29 cellular contexts compared by ENCODE assay signal in genomic region chr20:547394-547793, GRCh38.
"Had no signal": no experiment of that assay in that cellular context is flagged by ENCODE, and none has a peak within 500 bp of the region (broad histone marks: within the 10 kb centered on the region; RNA-seq: fewer than 3 reads in every experiment).

No MANE protein-coding gene starts in this region.

- H3K9me3 Mint-ChIP-seq: type B pancreatic cell had no signal

- H3K9me3 ChIP-seq: stomach, suprapubic skin, testis, thoracic aorta, thyroid gland, tibial artery, tibial nerve, transverse colon, upper lobe of left lung, upper lobe of right lung, uterus, vagina had no signal

- H3K4me1 ChIP-seq: uterus had no signal

- H3K27ac ChIP-seq: stomach, suprapubic skin, testis, thoracic aorta, thyroid gland, tibial artery, tibial nerve, transverse colon, upper lobe of left lung, upper lobe of right lung, uterus, vagina had no signal

- H3K4me3 Mint-ChIP-seq: stimulated activated effector memory CD8-positive, alpha-beta T cell treated with anti-CD3 and anti-CD28 coated beads, Interleukin-12 subunit alpha, Interleukin-12 subunit beta, amount 100 ng/mL, for 72 hours; stimulated activated memory B cell treated with anti-CD40 and anti-IgM and Interleukin-4, amounts not matched to agents 10 μg/mL and 1 μg/mL and 100 μg/mL, for 72 hours; stimulated activated naive B cell treated with anti-CD40 and anti-IgM and Interleukin-4, amounts not matched to agents 10 μg/mL and 1 μg/mL and 100 μg/mL, for 72 hours; stimulated activated naive CD8-positive, alpha-beta T cell treated with anti-CD3 and anti-CD28 coated beads, Interleukin-15, amount 100 ng/mL, for 72 hours; stimulated activated naive CD8-positive, alpha-beta T cell treated with anti-CD3 and anti-CD28 coated beads, Interleukin-15, Interleukin-2, amounts not matched to agents 100 ng/mL and 50 ng/mL, for 24 hours; type B pancreatic cell had no signal

- H3K27ac Mint-ChIP-seq: stimulated activated effector memory CD8-positive, alpha-beta T cell treated with anti-CD3 and anti-CD28 coated beads, Interleukin-12 subunit alpha, Interleukin-12 subunit beta, amount 100 ng/mL, for 72 hours; stimulated activated memory B cell treated with anti-CD40 and anti-IgM and Interleukin-4, amounts not matched to agents 10 μg/mL and 1 μg/mL and 100 μg/mL, for 72 hours; stimulated activated naive B cell treated with anti-CD40 and anti-IgM and Interleukin-4, amounts not matched to agents 10 μg/mL and 1 μg/mL and 100 μg/mL, for 72 hours; stimulated activated naive CD8-positive, alpha-beta T cell treated with anti-CD3 and anti-CD28 coated beads, Interleukin-15, amount 100 ng/mL, for 72 hours; stimulated activated naive CD8-positive, alpha-beta T cell treated with anti-CD3 and anti-CD28 coated beads, Interleukin-15, Interleukin-2, amounts not matched to agents 100 ng/mL and 50 ng/mL, for 24 hours; type B pancreatic cell had no signal

- ATAC-seq: stimulated activated effector memory CD8-positive, alpha-beta T cell treated with anti-CD3 and anti-CD28 coated beads, Interleukin-12 subunit alpha, Interleukin-12 subunit beta, amount 100 ng/mL, for 72 hours; stimulated activated memory B cell treated with anti-CD40 and anti-IgM and Interleukin-4, amounts not matched to agents 10 μg/mL and 1 μg/mL and 100 μg/mL, for 72 hours; stimulated activated naive B cell treated with anti-CD40 and anti-IgM and Interleukin-4, amounts not matched to agents 10 μg/mL and 1 μg/mL and 100 μg/mL, for 72 hours; stimulated activated naive CD8-positive, alpha-beta T cell treated with anti-CD3 and anti-CD28 coated beads, Interleukin-15, amount 100 ng/mL, for 72 hours; stimulated activated naive CD8-positive, alpha-beta T cell treated with anti-CD3 and anti-CD28 coated beads, Interleukin-15, Interleukin-2, amounts not matched to agents 100 U/mL and 50 U/mL, for 24 hours; upper lobe of right lung had no signal

- DNase-seq: stimulated activated CD4-positive, alpha-beta T cell treated with anti-CD3 and anti-CD28 coated beads, Interleukin-2, amount 100 ng/mL, for 48 hours; stimulated activated CD4-positive, alpha-beta T cell treated with anti-CD3 and anti-CD28 coated beads, Interleukin-4, amount 100 ng/mL, for 1 hour; stimulated activated CD4-positive, alpha-beta T cell treated with anti-CD3 and anti-CD28 coated beads, Interleukin-4, amount 100 ng/mL, for 24 hours; stimulated activated CD4-positive, alpha-beta T cell treated with anti-CD3 and anti-CD28 coated beads, Interleukin-4, amount 100 ng/mL, for 4 hours; stimulated activated CD8-positive, alpha-beta memory T cell treated with anti-CD3 and anti-CD28 coated beads, Interleukin-4, amount 100 ng/mL, for 48 hours; stimulated activated naive B cell treated with anti-CD40 and anti-IgM and Interleukin-4, amounts not matched to agents 10 μg/mL and 1 μg/mL and 100 μg/mL, for 72 hours; stimulated activated naive CD4-positive, alpha-beta T cell; stimulated activated naive CD4-positive, alpha-beta T cell treated with Interleukin-2 at 50 U/mL for 16 hours; stimulated activated naive CD8-positive, alpha-beta T cell treated with anti-CD3 and anti-CD28 coated beads, Interleukin-15, amount 100 ng/mL, for 72 hours; stimulated activated naive CD8-positive, alpha-beta T cell treated with anti-CD3 and anti-CD28 coated beads, Interleukin-15, Interleukin-2, amounts not matched to agents 100 U/mL and 50 U/mL, for 24 hours; stomach; substantia nigra; testis; thyroid gland; tibial artery; transverse colon; trophoblast cell; upper lobe of left lung; upper lobe of right lung; uterus had no signal

- H3K36me3 ChIP-seq: stomach, suprapubic skin, thoracic aorta, thyroid gland, tibial artery, tibial nerve, transverse colon, upper lobe of left lung, upper lobe of right lung, uterus, vagina had no signal

- FAIRE-seq: urothelium cell line had no signal

- H3K4me3 ChIP-seq: stomach, suprapubic skin, testis, thoracic aorta, thyroid gland, tibial artery, tibial nerve, transverse colon, upper lobe of left lung, upper lobe of right lung, uterus, vagina had no signal

- H3K27me3 ChIP-seq: testis, thyroid gland, tibial artery, upper lobe of left lung, uterus, vagina had no signal
